ENCODE assay signal across 9 cellular contexts in genomic region chr22:37309221-37310074, GRCh38. TPM values are rescaled to one million over a fixed set of nuclear protein-coding genes. Genes with fewer than 3 reads are reported as not detected.
DNase-seq lines count a peak whose midpoint lies in the region; ATAC-seq and TF ChIP-seq lines count a peak whose summit lies in the region.
"Had no signal": no experiment of that assay in that cellular context is flagged by ENCODE, and none has a peak within 500 bp of the region (broad histone marks: within the 10 kb centered on the region; RNA-seq: fewer than 3 reads in every experiment).

No MANE protein-coding gene starts in this region.

- H3K36me3 Mint-ChIP-seq in CD4-positive, alpha-beta memory T cell = peaks cover 24 to 52% of the 10 kb centered on the region in 2 donors
- peaks cover 18% of the 10 kb centered on the region for H3K36me3 Mint-ChIP-seq in activated CD4-positive, alpha-beta T cell treated with anti-CD3 and anti-CD28 coated beads for 36 hours (ENCODE audit: low read depth)

- CTCF ChIA-PET in CD4-positive, alpha-beta memory T cell (lab: Charles Lee; ENCODE audit: partially characterized antibody) = interaction anchor here (0.6 to 3.3 kb wide), 13 partner anchors 9 to 149 kb away, joined by 3 to 24 read pairs (median 5); partner anchors contain the start of gene CYTH4
- CTCF ChIA-PET in activated CD4-positive, alpha-beta T cell treated with anti-CD3 and anti-CD28 coated beads for 36 hours (lab: Charles Lee) = interaction anchor here (0.6 to 1.2 kb wide), 5 partner anchors 14 to 283 kb away, joined by 3 to 5 read pairs (median 3); no protein-coding TSS in a partner anchor

- intact Hi-C loops in CD4-positive, alpha-beta memory T cell (cut with micrococcal nuclease) = no loop called here
- intact Hi-C loops in activated CD4-positive, alpha-beta T cell treated with anti-CD3 and anti-CD28 coated beads for 36 hours (cut with DNase I, micrococcal nuclease) = no loop called here
- intact Hi-C loops in left lung (cut with DNase I) = loop anchor here in 1 of 2 donors (10.0 kb wide), 2 partner anchors 115 to 145 kb away; partner anchors contain the start of gene ELFN2

- H3K9me3 Mint-ChIP-seq in CD4-positive, alpha-beta memory T cell = no peaks in the 10 kb centered on the region
- H3K9me3 Mint-ChIP-seq in activated CD4-positive, alpha-beta T cell treated with anti-CD3 and anti-CD28 coated beads for 36 hours (ENCODE audit: low read depth) = no peaks in the 10 kb centered on the region

- DNase-seq in CD4-positive, alpha-beta memory T cell = peak; percentile 61 to 72 (median 67)
- peak; percentile 68 for DNase-seq in activated CD4-positive, alpha-beta T cell treated with anti-CD3 and anti-CD28 coated beads for 36 hours
- DNase-seq in left lung (peak in 1 of 2 donors; percentile 80), GM03348 (ENCODE audit: low spot score) (no peak), NCI-H1417 (lab: John Stamatoyannopoulos, UW) (no peak)

- H3K36me3 ChIP-seq in CD4-positive, alpha-beta memory T cell (ENCODE audit: insufficient read depth, low read length) = peaks cover 46% of the 10 kb centered on the region
- peaks cover 0 to 61% of the 10 kb centered on the region in 2 donors for H3K36me3 ChIP-seq in left lung

- H3K4me1 ChIP-seq in CD4-positive, alpha-beta memory T cell (ENCODE audit: insufficient read depth, low read length) = peaks cover 78% of the 10 kb centered on the region
- peaks cover 16 to 100% of the 10 kb centered on the region in 2 donors for H3K4me1 ChIP-seq in left lung

- POLR2A ChIA-PET in CD4-positive, alpha-beta memory T cell (lab: Charles Lee; ENCODE audit: partially characterized antibody) = interaction anchor here (0.7 to 9.8 kb wide), 20 partner anchors 8 to 258 kb away, joined by 3 to 147 read pairs (median 6); partner anchors contain the start of genes CYTH4, IL2RB, MFNG and RAC2
- POLR2A ChIA-PET in activated CD4-positive, alpha-beta T cell treated with anti-CD3 and anti-CD28 coated beads for 36 hours (lab: Charles Lee) = interaction anchor here (0.8 kb wide), 1 partner anchor 27 kb away, joined by 3 read pairs; the partner anchor contains the start of gene CYTH4

- no peaks in the 10 kb centered on the region for H3K27me3 Mint-ChIP-seq in CD4-positive, alpha-beta memory T cell
- H3K27me3 Mint-ChIP-seq in activated CD4-positive, alpha-beta T cell treated with anti-CD3 and anti-CD28 coated beads for 36 hours = no peaks in the 10 kb centered on the region

- no peaks in the 10 kb centered on the region for H3K9me3 ChIP-seq in CD4-positive, alpha-beta memory T cell (ENCODE audit: control insufficient read depth in 1 of 2, low read length in 2 of 2)
- H3K9me3 ChIP-seq in left lung = no peaks in the 10 kb centered on the region

- H3K4me3 Mint-ChIP-seq in CD4-positive, alpha-beta memory T cell = peak overlapping the region; percentile 79 to 90 (median 82)
- H3K4me3 Mint-ChIP-seq in activated CD4-positive, alpha-beta T cell treated with anti-CD3 and anti-CD28 coated beads for 36 hours = peak overlapping the region; percentile 26

- no peaks in the 10 kb centered on the region for H3K27me3 ChIP-seq in CD4-positive, alpha-beta memory T cell (ENCODE audit: insufficient read depth, low read length)
- H3K27me3 ChIP-seq in left lung = no peaks in the 10 kb centered on the region

- peaks cover 56 to 94% (median 70%) of the 10 kb centered on the region in 4 donors for H3K4me1 Mint-ChIP-seq in CD4-positive, alpha-beta memory T cell
- H3K4me1 Mint-ChIP-seq in activated CD4-positive, alpha-beta T cell treated with anti-CD3 and anti-CD28 coated beads for 36 hours = peaks cover 80% of the 10 kb centered on the region

- peak overlapping the region; percentile 49 to 54 for H3K4me3 ChIP-seq in CD4-positive, alpha-beta memory T cell (ENCODE audit: low read length in 2 of 2)
- no peak overlapping the region for H3K4me3 ChIP-seq in left lung

- no peak for TF ChIP-seq CTCF in left lung (IDR thresholded peaks at IDR 0.05)

- peak overlapping the region; percentile 70 to 100 (median 92) for H3K27ac Mint-ChIP-seq in CD4-positive, alpha-beta memory T cell
- H3K27ac Mint-ChIP-seq in activated CD4-positive, alpha-beta T cell treated with anti-CD3 and anti-CD28 coated beads for 36 hours = peak overlapping the region; percentile 98

- H3K27ac ChIP-seq in CD4-positive, alpha-beta memory T cell (ENCODE audit: low read depth, low read length) = peak overlapping the region; percentile 59
- H3K27ac ChIP-seq in left lung = peak overlapping the region in 1 of 2 donors; percentile 88

- ATAC-seq in HG03097 (IDR thresholded peaks at IDR 0.05; ENCODE audit: low FRiP score, unreplicated experiment) = peak; percentile 32
- ATAC-seq in activated CD4-positive, alpha-beta T cell treated with anti-CD3 and anti-CD28 coated beads for 36 hours = peak; percentile 37
- peak; percentile 7 for ATAC-seq in left lung
- ATAC-seq in HG03457 (IDR thresholded peaks at IDR 0.05; ENCODE audit: unreplicated experiment) = no peak
- no peak for ATAC-seq in GM18498 (IDR thresholded peaks at IDR 0.05; ENCODE audit: unreplicated experiment)

RNA-seq across cellular contexts. Expression of gene CYTH4, which starts 27.1 kb away (rescaled TPM):
- total RNA-seq in CD4-positive, alpha-beta memory T cell = 100 to 1,000 TPM; 169 to 177 TPM
- polyA plus RNA-seq in CD4-positive, alpha-beta memory T cell = 10 to 100 TPM; 39.4 to 57.0 TPM
- 10 to 100 TPM; 33.1 to 42.8 TPM for total RNA-seq in activated CD4-positive, alpha-beta T cell treated with anti-CD3 and anti-CD28 coated beads for 36 hours
- 10 to 100 TPM; 16.2 to 63.4 TPM for total RNA-seq in left lung
- total RNA-seq: NCI-H460 had no signal

Comparison
In these comparisons a context has a peak if more than half of its experiments do, and no peak if none do; other contexts are left out.
1. DNase-seq: peak in CD4-positive, alpha-beta memory T cell (5 of 5) and activated CD4-positive, alpha-beta T cell treated with anti-CD3 and anti-CD28 coated beads for 36 hours (single experiment); none in GM03348 (single experiment) and NCI-H1417 (0 of 3).
2. H3K4me3 ChIP-seq: peak in CD4-positive, alpha-beta memory T cell (2 of 2); none in left lung (0 of 2).
3. ATAC-seq: peak in HG03097 (single experiment), activated CD4-positive, alpha-beta T cell treated with anti-CD3 and anti-CD28 coated beads for 36 hours (single experiment) and left lung (single experiment); none in HG03457 (single experiment) and GM18498 (single experiment).